ENCODE assay signal across 1 cellular context in genomic region chr14:105481886-105482454, GRCh38.
TF ChIP-seq lines count a peak whose summit lies in the region.

No MANE protein-coding gene starts in this region.

TF ChIP-seq in H1, 55 proteins besides CTCF, POLR2A, EP300 and RAD21:
- no peak for TF ChIP-seq CHD7 (IDR thresholded peaks at IDR 0.05; ENCODE audit: insufficient replicate concordance, low read length)
- no peak for TF ChIP-seq ATF3 (IDR thresholded peaks at IDR 0.05; ENCODE audit: insufficient read depth, low read depth, low read length)
- TF ChIP-seq TAF1 (IDR thresholded peaks at IDR 0.05; ENCODE audit: low read depth, low read length), result peak; percentile 38; the same call in 1 of the 2 replicates
- TF ChIP-seq SIX5 (IDR thresholded peaks at IDR 0.05; ENCODE audit: low read depth, low read length), result no peak
- TF ChIP-seq HDAC2 (IDR thresholded peaks at IDR 0.05; ENCODE audit: borderline replicate concordance in 1 of 2, low read depth in 2 of 2, low read length in 2 of 2), result no peak
- 0 out of 2 replicates have a peak, but pooled peaks have one; percentile 53 for TF ChIP-seq SP1 (IDR thresholded peaks at IDR 0.05; ENCODE audit: low read depth, low read length)
- no peak for TF ChIP-seq TAF7 (optimal IDR thresholded peaks at IDR 0.05; ENCODE audit: borderline replicate concordance, low read depth, low read length)
- TF ChIP-seq YY1 (IDR thresholded peaks at IDR 0.05; ENCODE audit: low read depth, low read length), result no peak
- TF ChIP-seq JUND (IDR thresholded peaks at IDR 0.05; ENCODE audit: low read length), result peak; percentile 67
- TF ChIP-seq JUN (IDR thresholded peaks at IDR 0.05; ENCODE audit: low read depth, low read length), result no peak
- peak; percentile 34 for TF ChIP-seq SAP30 (IDR thresholded peaks at IDR 0.05; ENCODE audit: insufficient read depth, insufficient replicate concordance, low read length)
- TF ChIP-seq CHD1 (IDR thresholded peaks at IDR 0.05; ENCODE audit: low read depth, low read length), result no peak
- TF ChIP-seq TCF12 (IDR thresholded peaks at IDR 0.05; ENCODE audit: low read depth, low read length), result no peak
- TF ChIP-seq, protein P1, sequence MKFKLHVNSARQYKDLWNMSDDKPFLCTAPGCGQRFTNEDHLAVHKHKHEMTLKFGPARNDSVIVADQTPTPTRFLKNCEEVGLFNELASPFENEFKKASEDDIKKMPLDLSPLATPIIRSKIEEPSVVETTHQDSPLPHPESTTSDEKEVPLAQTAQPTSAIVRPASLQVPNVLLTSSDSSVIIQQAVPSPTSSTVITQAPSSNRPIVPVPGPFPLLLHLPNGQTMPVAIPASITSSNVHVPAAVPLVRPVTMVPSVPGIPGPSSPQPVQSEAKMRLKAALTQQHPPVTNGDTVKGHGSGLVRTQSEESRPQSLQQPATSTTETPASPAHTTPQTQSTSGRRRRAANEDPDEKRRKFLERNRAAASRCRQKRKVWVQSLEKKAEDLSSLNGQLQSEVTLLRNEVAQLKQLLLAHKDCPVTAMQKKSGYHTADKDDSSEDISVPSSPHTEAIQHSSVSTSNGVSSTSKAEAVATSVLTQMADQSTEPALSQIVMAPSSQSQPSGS (IDR thresholded peaks at IDR 0.05; ENCODE audit: low read length), result no peak
- peak; percentile 73 for TF ChIP-seq CREB1 (IDR thresholded peaks at IDR 0.05)
- TF ChIP-seq SIN3A (conservative IDR thresholded peaks at IDR 0.05 in 1 of 2, IDR thresholded peaks at IDR 0.05 in 1 of 2; ENCODE audit: low read depth in 1 of 2, low read length in 2 of 2), result 0 out of 4 replicates have a peak, but pooled peaks of 1 of the 2 experiments have one; percentile 55
- TF ChIP-seq CHD2 (IDR thresholded peaks at IDR 0.05; ENCODE audit: low read length), result peak; percentile 55
